16 cellular contexts compared by ENCODE assay signal in genomic region chr20:38729767-38730166, GRCh38. TPM values are rescaled to one million over a fixed set of nuclear protein-coding genes. Genes with fewer than 3 reads are reported as not detected.
A peak's percentile ranks its signal among the peaks of the same experiment; 100 is the strongest.
DNase-seq lines count a peak whose midpoint lies in the region; ATAC-seq lines count a peak whose summit lies in the region.
"Had no signal": no experiment of that assay in that cellular context is flagged by ENCODE, and none has a peak within 500 bp of the region (broad histone marks: within the 10 kb centered on the region; RNA-seq: fewer than 3 reads in every experiment).

No MANE protein-coding gene starts in this region.

- H3K27ac Mint-ChIP-seq in activated naive CD4-positive, alpha-beta T cell treated with anti-CD3 and anti-CD28 coated beads, Interleukin-2, amount 50 U/mL, for 72 hours: no peak overlapping the region
- H3K27ac Mint-ChIP-seq in IgD-negative memory B cell: peak overlapping the region; percentile 79 to 96 (median 92)
- H3K27ac Mint-ChIP-seq in central memory CD8-positive, alpha-beta T cell (ENCODE audit: low read depth): peak overlapping the region; percentile 45

- no peak for ATAC-seq in activated naive CD4-positive, alpha-beta T cell treated with anti-CD3 and anti-CD28 coated beads, Interleukin-2, amount 50 U/mL, for 72 hours
- ATAC-seq in central memory CD8-positive, alpha-beta T cell (replicated peaks; ENCODE audit: extremely low read depth, poor library complexity, severe bottlenecking): no peak
- no peak for ATAC-seq in stimulated activated naive CD8-positive, alpha-beta T cell treated with anti-CD3 and anti-CD28 coated beads, Interleukin-15, Interleukin-2, amounts not matched to agents 100 U/mL and 50 U/mL, for 24 hours
- ATAC-seq in HG03025 (IDR thresholded peaks at IDR 0.05; ENCODE audit: low FRiP score, unreplicated experiment) (no peak), HG03354 (IDR thresholded peaks at IDR 0.05; ENCODE audit: poor library complexity, severe bottlenecking, unreplicated experiment) (no peak)

- H3K27me3 Mint-ChIP-seq in IgD-negative memory B cell: peaks cover 85% of the 10 kb centered on the region
- H3K27me3 Mint-ChIP-seq in central memory CD8-positive, alpha-beta T cell: peaks cover 100% of the 10 kb centered on the region

- no peaks in the 10 kb centered on the region for H3K9me3 Mint-ChIP-seq in activated naive CD4-positive, alpha-beta T cell treated with anti-CD3 and anti-CD28 coated beads, Interleukin-2, amount 50 U/mL, for 72 hours
- H3K9me3 Mint-ChIP-seq in IgD-negative memory B cell: peaks cover 0 to 21% (median 4%) of the 10 kb centered on the region in 3 donors
- H3K9me3 Mint-ChIP-seq in central memory CD8-positive, alpha-beta T cell: no peaks in the 10 kb centered on the region

- H3K4me1 Mint-ChIP-seq in IgD-negative memory B cell: peaks cover 33 to 41% (median 38%) of the 10 kb centered on the region in 3 donors
- peaks cover 57% of the 10 kb centered on the region for H3K4me1 Mint-ChIP-seq in central memory CD8-positive, alpha-beta T cell

- peak; percentile 11 for DNase-seq in activated naive CD4-positive, alpha-beta T cell treated with Interleukin-2 at 50 U/mL for 16 hours
- no peak for DNase-seq in activated naive CD4-positive, alpha-beta T cell treated with anti-CD3 and anti-CD28 coated beads, Interleukin-2, amount 50 U/mL, for 72 hours (ENCODE audit: low spot score in 2 of 2)
- no peak for DNase-seq in central memory CD8-positive, alpha-beta T cell (ENCODE audit: low spot score in 2 of 2)
- DNase-seq in stimulated activated naive CD8-positive, alpha-beta T cell treated with anti-CD3 and anti-CD28 coated beads, Interleukin-15, Interleukin-2, amounts not matched to agents 100 U/mL and 50 U/mL, for 24 hours: peak; percentile 14
- no peak for DNase-seq in KG1 (lab: John Stamatoyannopoulos, UW)
- DNase-seq: activated effector memory CD4-positive, alpha-beta T cell treated with Interleukin-2 at 50 U/mL for 16 hours; central memory CD4-positive, alpha-beta T cell; GDM1; GM23248; kidney glomerular epithelial cell; NCI-H2107 had no signal

- peaks cover 19 to 32% of the 10 kb centered on the region in 2 donors for H3K36me3 Mint-ChIP-seq in activated naive CD4-positive, alpha-beta T cell treated with anti-CD3 and anti-CD28 coated beads, Interleukin-2, amount 50 U/mL, for 72 hours
- peaks cover 8% of the 10 kb centered on the region for H3K36me3 Mint-ChIP-seq in IgD-negative memory B cell
- H3K36me3 Mint-ChIP-seq in central memory CD8-positive, alpha-beta T cell (ENCODE audit: insufficient read depth): peaks cover 41% of the 10 kb centered on the region

- peak overlapping the region in 3 of 4 donors; percentile 48 to 87 (median 83) for H3K4me3 Mint-ChIP-seq in IgD-negative memory B cell
- peak overlapping the region; percentile 66 for H3K4me3 Mint-ChIP-seq in central memory CD8-positive, alpha-beta T cell

RNA-seq across cellular contexts. Expression of gene SLC32A1, which starts 5.5 kb away (rescaled TPM):
- not detected for total RNA-seq in activated naive CD4-positive, alpha-beta T cell treated with anti-CD3 and anti-CD28 coated beads, Interleukin-2, amount 50 U/mL, for 72 hours
- not detected for polyA plus RNA-seq in IgD-negative memory B cell
- total RNA-seq: GM23248, renal cortical epithelial cell, SJSA1 had no signal
- polyA plus RNA-seq: GM23248 had no signal

RNA-seq across cellular contexts. Expression of gene ACTR5, which starts 18.5 kb away (rescaled TPM):
- 10 to 100 TPM in 1 of 2 donors, 1 to 10 TPM in 1; 7.2 to 11.7 TPM for total RNA-seq in activated naive CD4-positive, alpha-beta T cell treated with anti-CD3 and anti-CD28 coated beads, Interleukin-2, amount 50 U/mL, for 72 hours
- polyA plus RNA-seq in IgD-negative memory B cell: 12.5 TPM

Comparison
In these comparisons a context has a peak if more than half of its experiments do, and no peak if none do; other contexts are left out.
1. DNase-seq: peak in activated naive CD4-positive, alpha-beta T cell treated with Interleukin-2 at 50 U/mL for 16 hours (single experiment) and stimulated activated naive CD8-positive, alpha-beta T cell treated with anti-CD3 and anti-CD28 coated beads, Interleukin-15, Interleukin-2, amounts not matched to agents 100 U/mL and 50 U/mL, for 24 hours (single experiment); none in activated naive CD4-positive, alpha-beta T cell treated with anti-CD3 and anti-CD28 coated beads, Interleukin-2, amount 50 U/mL, for 72 hours (0 of 2), central memory CD8-positive, alpha-beta T cell (0 of 2) and KG1 (single experiment).
2. H3K27ac Mint-ChIP-seq: peak in IgD-negative memory B cell (3 of 3) and central memory CD8-positive, alpha-beta T cell (single experiment); none in activated naive CD4-positive, alpha-beta T cell treated with anti-CD3 and anti-CD28 coated beads, Interleukin-2, amount 50 U/mL, for 72 hours (0 of 2).